ENCODE assay signal across 21 cellular contexts in genomic region chrX:143994206-143994605, GRCh38.
DNase-seq lines count a peak whose midpoint lies in the region; ATAC-seq, FAIRE-seq and TF ChIP-seq lines count a peak whose summit lies in the region.
"Had no signal": no experiment of that assay in that cellular context is flagged by ENCODE, and none has a peak within 500 bp of the region (broad histone marks: within the 10 kb centered on the region; RNA-seq: fewer than 3 reads in every experiment).

No MANE protein-coding gene starts in this region.

- H2AFZ ChIP-seq in keratinocyte (ENCODE audit: control insufficient read depth, low read length): no peak overlapping the region

- FAIRE-seq in bronchial epithelial cell (lab: Jason Lieb, UNC) (no peak), keratinocyte (lab: Jason Lieb, UNC) (no peak)
- FAIRE-seq: G401.6, GM12891, HepG2 had no signal

- WGBS in psoas muscle, 3 donors: 48 to 64% (median 58%) methylated on average over 1 of the region's 1 CpG

- H3K4me1 ChIP-seq in keratinocyte (ENCODE audit: control insufficient read depth, extremely low read depth, insufficient read depth, low read length) (peaks cover 3% of the 10 kb centered on the region), psoas muscle (no peaks in the 10 kb centered on the region)

- no peaks in the 10 kb centered on the region for H4K20me1 ChIP-seq in keratinocyte (ENCODE audit: control insufficient read depth, extremely low read depth, insufficient read depth, low read length)

- H3K9ac ChIP-seq in keratinocyte (ENCODE audit: control insufficient read depth, extremely low read depth, insufficient read depth, low read length): no peak overlapping the region
- H3K9ac ChIP-seq: KMS-11 had no signal

- H3K36me3 ChIP-seq in bronchial epithelial cell (ENCODE audit: control insufficient read depth, insufficient read depth, low read length) (no peaks in the 10 kb centered on the region), keratinocyte (ENCODE audit: control insufficient read depth in 2 of 2, extremely low read depth in 1 of 2, insufficient read depth in 2 of 2, low read length in 2 of 2) (no peaks in the 10 kb centered on the region), psoas muscle (ENCODE audit: insufficient read depth in 1 of 2, low read depth in 1 of 2) (no peaks in the 10 kb centered on the region)
- H3K36me3 ChIP-seq: MG63 had no signal

- DNase-seq in DMS53 (lab: John Stamatoyannopoulos, UW) (peak; percentile 63), DMS53 treated with DMSO at 0.1 percent for 48 hours (lab: John Stamatoyannopoulos, UW; ENCODE audit: unreplicated experiment) (no peak), bronchial epithelial cell (ENCODE audit: low read depth) (peak; percentile 62), keratinocyte (ENCODE audit: low read depth, low spot score) (peak; percentile 4), psoas muscle (no peak), HK-2 (ENCODE audit: unreplicated experiment) (no peak)
- DNase-seq: GOT3, MG63, NCI-H1092 treated with DMSO at 0.1 percent for 48 hours, NCI-H1694 treated with DMSO at 0.1 percent for 48 hours, NCI-H69 had no signal

- ATAC-seq in GM21447 (IDR thresholded peaks at IDR 0.05; ENCODE audit: unreplicated experiment): no peak
- ATAC-seq in psoas muscle: no peak
- ATAC-seq in HG03520 (IDR thresholded peaks at IDR 0.05; ENCODE audit: unreplicated experiment): no peak
- ATAC-seq: HepG2, Right ventricle myocardium inferior had no signal

- dilution Hi-C loops in keratinocyte (cut with MboI; ENCODE audit: extremely low pct_ligation_motif_present, low sequenced_read_pairs): no loop called here

- no peak overlapping the region for H3K4me2 ChIP-seq in keratinocyte (ENCODE audit: control insufficient read depth, extremely low read depth, insufficient read depth, low read depth, low read length)
- H3K4me2 ChIP-seq: KMS-11 had no signal

- no peaks in the 10 kb centered on the region for H3K9me1 ChIP-seq in keratinocyte (ENCODE audit: control insufficient read depth, extremely low read depth, insufficient read depth, low read length)

- H3K27ac ChIP-seq in keratinocyte (ENCODE audit: control insufficient read depth, insufficient read depth, low read length) (no peak overlapping the region), psoas muscle (no peak overlapping the region)
- H3K27ac ChIP-seq: 22Rv1, C4-2B, KMS-11, SK-N-MC had no signal

- no peak for TF ChIP-seq CTCF in bronchial epithelial cell (IDR thresholded peaks at IDR 0.05; ENCODE audit: insufficient read depth, low read length, severe bottlenecking)
- no peak for TF ChIP-seq CTCF in keratinocyte (optimal IDR thresholded peaks at IDR 0.05 in 1 of 3, IDR thresholded peaks at IDR 0.05 in 1 of 3, conservative IDR thresholded peaks at IDR 0.05 in 1 of 3; ENCODE audit: extremely low read depth in 1 of 3, insufficient read depth in 2 of 3, low read length in 3 of 3)
- no peak for TF ChIP-seq CTCF in psoas muscle (IDR thresholded peaks at IDR 0.05)

- no peak overlapping the region for H3K4me3 ChIP-seq in bronchial epithelial cell (ENCODE audit: low read depth, low read length)
- H3K4me3 ChIP-seq in keratinocyte (ENCODE audit: control insufficient read depth in 2 of 3, extremely low read depth in 1 of 3, insufficient read depth in 2 of 3, low read depth in 1 of 3, low read length in 3 of 3): no peak overlapping the region
- no peak overlapping the region for H3K4me3 ChIP-seq in psoas muscle
- H3K4me3 ChIP-seq: MG63, SK-N-MC had no signal

- H3K79me2 ChIP-seq in keratinocyte (ENCODE audit: control insufficient read depth, insufficient read depth, low read length): no peaks in the 10 kb centered on the region

- intact Hi-C loops in psoas muscle (cut with DNase I): no loop called here

- no peaks in the 10 kb centered on the region for H3K9me3 ChIP-seq in keratinocyte (ENCODE audit: control insufficient read depth, low read depth, low read length)
- H3K9me3 ChIP-seq in psoas muscle: no peaks in the 10 kb centered on the region
- H3K9me3 ChIP-seq: MG63 had no signal

- H3K27me3 ChIP-seq in bronchial epithelial cell (ENCODE audit: control insufficient read depth, insufficient read depth, low read length) (no peaks in the 10 kb centered on the region), keratinocyte (ENCODE audit: control insufficient read depth, extremely low read depth, insufficient read depth, low read length) (no peaks in the 10 kb centered on the region), psoas muscle (ENCODE audit: insufficient read depth in 3 of 3, low read length in 2 of 3) (no peaks in the 10 kb centered on the region)
- H3K27me3 ChIP-seq: MG63 had no signal

Comparison
In these comparisons a context has a peak if more than half of its experiments do, and no peak if none do; other contexts are left out.
1. DNase-seq: peak in DMS53 (single experiment), bronchial epithelial cell (single experiment) and keratinocyte (single experiment); none in DMS53 treated with DMSO at 0.1 percent for 48 hours (single experiment), psoas muscle (0 of 2) and HK-2 (single experiment).